15 cellular contexts compared by ENCODE assay signal in the genomic region with DNA sequence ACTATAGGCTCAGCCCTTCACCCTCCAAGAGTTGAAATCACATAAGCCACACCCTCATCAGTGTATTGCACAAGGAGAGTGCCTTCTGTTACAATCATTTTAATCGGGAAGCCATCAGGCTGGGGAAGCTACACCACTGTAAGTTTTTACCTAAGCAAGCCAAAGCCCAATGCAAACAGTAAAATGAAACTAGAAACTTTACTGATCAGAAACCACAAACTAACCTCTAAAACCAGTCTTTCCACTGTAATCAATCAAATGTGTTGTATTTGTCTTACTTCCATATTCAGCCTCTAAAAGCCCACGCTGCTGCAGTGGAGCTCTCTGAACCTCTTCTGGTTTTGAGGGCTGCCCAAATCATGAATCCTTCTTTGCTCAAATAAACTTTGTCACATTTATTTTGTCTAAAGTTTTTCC. TPM values are rescaled to one million over a fixed set of nuclear protein-coding genes. Genes with fewer than 3 reads are reported as not detected.
DNase-seq lines count a peak whose midpoint lies in the region; ATAC-seq and TF ChIP-seq lines count a peak whose summit lies in the region.
"Had no signal": no experiment of that assay in that cellular context is flagged by ENCODE, and none has a peak within 500 bp of the region (broad histone marks: within the 10 kb centered on the region; RNA-seq: fewer than 3 reads in every experiment).

No MANE protein-coding gene starts in this region.

- H3K4me3 ChIP-seq in PC-9: no peak overlapping the region
- H3K4me3 ChIP-seq: cardiac muscle cell, thyroid gland had no signal

- H3K9me3 ChIP-seq in PC-9 (ENCODE audit: insufficient read depth, low read depth): peaks cover 28% of the 10 kb centered on the region
- H3K9me3 ChIP-seq: thyroid gland had no signal

- peaks cover 46% of the 10 kb centered on the region for H3K36me3 ChIP-seq in PC-9 (ENCODE audit: low read depth)
- H3K36me3 ChIP-seq: cardiac muscle cell, thyroid gland had no signal

- peak; percentile 58 for ATAC-seq in left colon
- no peak for ATAC-seq in GM21825 (IDR thresholded peaks at IDR 0.05; ENCODE audit: unreplicated experiment)
- no peak for ATAC-seq in HG02870 (IDR thresholded peaks at IDR 0.05; ENCODE audit: unreplicated experiment)
- ATAC-seq: effector memory CD8-positive, alpha-beta T cell had no signal

- H3K27me3 ChIP-seq in PC-9 (ENCODE audit: insufficient read depth, low read depth): no peaks in the 10 kb centered on the region
- H3K27me3 ChIP-seq: cardiac muscle cell, thyroid gland had no signal

- peaks cover 25% of the 10 kb centered on the region for H3F3A ChIP-seq in PC-9 (ENCODE audit: insufficient read depth, low read depth)

- POLR2A ChIA-PET in PC-9 (lab: Charles Lee; ENCODE audit: unreplicated experiment): interaction anchor here (0.6 kb wide), 1 partner anchor 269 kb away, joined by 5 read pairs; no protein-coding TSS in a partner anchor

- H3K4me1 ChIP-seq in PC-9 (replicated peaks; ENCODE audit: insufficient read depth): peaks cover 21% of the 10 kb centered on the region
- H3K4me1 ChIP-seq: thyroid gland had no signal

- H3K27ac ChIP-seq in PC-9: peak overlapping the region; percentile 46
- H3K27ac ChIP-seq: cardiac muscle cell, thyroid gland had no signal

- no peaks in the 10 kb centered on the region for H4K20me1 ChIP-seq in PC-9 (ENCODE audit: insufficient read depth)

- 0 out of 2 replicates have a peak overlapping the region, but pooled peaks have one; percentile 14 for H3K4me2 ChIP-seq in PC-9

- H3K79me2 ChIP-seq in PC-9 (ENCODE audit: low read depth): peaks cover 72% of the 10 kb centered on the region

- BruUV-seq in PC-9 (replicated peaks; lab: Mats Ljungman, UMichigan): no TSS peak

- H3K9me2 ChIP-seq in PC-9 (ENCODE audit: insufficient read depth): no peaks in the 10 kb centered on the region

- H2AFZ ChIP-seq in PC-9: no peak overlapping the region

- CTCF ChIA-PET in PC-9 (lab: Charles Lee): no interaction called here

- DNase-seq in stimulated activated CD4-positive, alpha-beta T cell treated with anti-CD3 and anti-CD28 coated beads, Interleukin-4, amount 100 ng/mL, for 24 hours: peak; percentile 11
- no peak for DNase-seq in stimulated activated CD4-positive, alpha-beta T cell treated with anti-CD3 and anti-CD28 coated beads, Interleukin-12 subunit alpha, Interleukin-12 subunit beta, amount 100 ng/mL, for 4 hours
- DNase-seq in PC-9 (peak; percentile 16 to 94), left colon (no peak), AG20443 (ENCODE audit: low spot score) (no peak)
- DNase-seq: activated CD4-positive, alpha-beta T cell treated with anti-CD3 and anti-CD28 coated beads, Interleukin-2, amount 50 U/mL, for 1 hour; activated gamma-delta T cell treated with Interleukin-2 at 50 U/mL for 16 hours; effector memory CD8-positive, alpha-beta T cell; immature natural killer cell; NCI-H1092 treated with DMSO at 0.1 percent for 48 hours; thyroid gland had no signal

- intact Hi-C loops in PC-9 (cut with micrococcal nuclease; ENCODE audit: unreplicated experiment) (loop anchor here (2.0 kb wide), 1 partner anchor 27 kb away; no protein-coding TSS in a partner anchor), left colon (cut with DNase I, micrococcal nuclease) (no loop called here)

- no peak for TF ChIP-seq CTCF in PC-9 (conservative IDR thresholded peaks at IDR 0.05)

RNA-seq across cellular contexts. Expression of gene CAPN8, which starts 26.2 kb away (rescaled TPM):
- total RNA-seq in PC-9 (2021) (85.6 and 94.7 TPM in 2 replicates), left colon (100 to 1,000 TPM in 1 of 2 donors, 10 to 100 TPM in 1; 87.8 to 118 TPM)
- total RNA-seq: cardiac muscle cell, osteoblast had no signal

Comparison
In these comparisons a context has a peak if more than half of its experiments do, and no peak if none do; other contexts are left out.
1. DNase-seq: peak in stimulated activated CD4-positive, alpha-beta T cell treated with anti-CD3 and anti-CD28 coated beads, Interleukin-4, amount 100 ng/mL, for 24 hours (single experiment) and PC-9 (2 of 2); none in stimulated activated CD4-positive, alpha-beta T cell treated with anti-CD3 and anti-CD28 coated beads, Interleukin-12 subunit alpha, Interleukin-12 subunit beta, amount 100 ng/mL, for 4 hours (single experiment), left colon (0 of 2) and AG20443 (single experiment).